1 cellular context compared by ENCODE assay signal in genomic region chr4:89110986-89111832, GRCh38.
A peak's percentile ranks its signal among the peaks of the same experiment; 100 is the strongest.
TF ChIP-seq lines count a peak whose summit lies in the region.

Gene TIGD2, plus strand, starts transcription at chr4:89111533. Its CDS starts 1,442 bp downstream, at chr4:89112975.

TF ChIP-seq in K562, 482 proteins besides CTCF, POLR2A, EP300 and RAD21 (continued from another document and continues in another):
- TF ChIP-seq GTF2B (IDR thresholded peaks at IDR 0.05; ENCODE audit: extremely low read depth, insufficient read length) = no peak
- TF ChIP-seq POLR3A (IDR thresholded peaks at IDR 0.05; ENCODE audit: borderline replicate concordance, extremely low read depth, insufficient read depth, insufficient read length) = no peak
- TF ChIP-seq YY1 (IDR thresholded peaks at IDR 0.05; ENCODE audit: borderline replicate concordance in 1 of 3, control insufficient read depth in 1 of 3, extremely low read depth in 1 of 3, insufficient read depth in 3 of 3, insufficient read length in 1 of 3, insufficient replicate concordance in 2 of 3, low read depth in 1 of 3, low read length in 2 of 3) = peak in 2 of 3 experiments; percentile 16 to 43
- peak; percentile 72; the same call in 1 of the 2 replicates for TF ChIP-seq ETV1 (tag; conservative IDR thresholded peaks at IDR 0.05; ENCODE audit: low read depth)
- TF ChIP-seq RCOR1 (IDR thresholded peaks at IDR 0.05; ENCODE audit: borderline replicate concordance in 1 of 2, low read depth in 2 of 2, low read length in 2 of 2) = 0 out of 4 replicates have a peak, but pooled peaks of 1 of the 2 experiments have one; percentile 33
- TF ChIP-seq HDAC6 (IDR thresholded peaks at IDR 0.05; ENCODE audit: low read depth, low read length) = no peak
- no peak for TF ChIP-seq ZHX1 (conservative IDR thresholded peaks at IDR 0.05; ENCODE audit: low read length)
- TF ChIP-seq PTBP1 (IDR thresholded peaks at IDR 0.05; ENCODE audit: low read depth, low read length) = no peak
- no peak for TF ChIP-seq TCFL5 (CRISPR knock-in tag; conservative IDR thresholded peaks at IDR 0.05)
- no peak for TF ChIP-seq PPARD (CRISPR knock-in tag; IDR thresholded peaks at IDR 0.05)
- TF ChIP-seq CHD1 (IDR thresholded peaks at IDR 0.05; ENCODE audit: low read length) = no peak
- TF ChIP-seq ZNF589 (CRISPR knock-in tag; IDR thresholded peaks at IDR 0.05; ENCODE audit: low read depth) = no peak
- TF ChIP-seq IRF2 (CRISPR knock-in tag; IDR thresholded peaks at IDR 0.05) = no peak
- TF ChIP-seq ZNF436 (CRISPR knock-in tag; IDR thresholded peaks at IDR 0.05) = no peak
- TF ChIP-seq E2F4 (CRISPR knock-in tag; IDR thresholded peaks at IDR 0.05; ENCODE audit: low read depth) = no peak
- TF ChIP-seq CBFB (CRISPR knock-in tag; IDR thresholded peaks at IDR 0.05) = no peak; the same call in 1 of the 2 replicates
- TF ChIP-seq GTF3C2 (IDR thresholded peaks at IDR 0.05; ENCODE audit: borderline replicate concordance, extremely low read depth, insufficient read length) = no peak
- TF ChIP-seq SNAPC5 (CRISPR knock-in tag; IDR thresholded peaks at IDR 0.05) = no peak
- TF ChIP-seq DIDO1 (tag; IDR thresholded peaks at IDR 0.05; ENCODE audit: low read depth) = 0 out of 2 replicates have a peak, but pooled peaks have one; percentile 17
- no peak for TF ChIP-seq THRAP3 (IDR thresholded peaks at IDR 0.05; ENCODE audit: borderline replicate concordance)
- TF ChIP-seq KDM4B (IDR thresholded peaks at IDR 0.05; ENCODE audit: borderline replicate concordance in 2 of 2, low read depth in 1 of 2) = no peak
- no peak for TF ChIP-seq TBL1XR1 (IDR thresholded peaks at IDR 0.05; ENCODE audit: low read length in 2 of 2)
- peak; percentile 91 for TF ChIP-seq SUPT5H (IDR thresholded peaks at IDR 0.05)
- TF ChIP-seq ZNF407 (IDR thresholded peaks at IDR 0.05; ENCODE audit: low read depth) = no peak
- TF ChIP-seq RAD51 (IDR thresholded peaks at IDR 0.05; ENCODE audit: borderline replicate concordance, low read depth) = peak; percentile 33; the same call in 1 of the 2 replicates
- TF ChIP-seq SNIP1 (IDR thresholded peaks at IDR 0.05; ENCODE audit: low read depth) = no peak
- no peak for TF ChIP-seq GABPB2 (CRISPR knock-in tag; conservative IDR thresholded peaks at IDR 0.05)
- TF ChIP-seq ZFP1 (CRISPR knock-in tag; IDR thresholded peaks at IDR 0.05) = no peak
- no peak for TF ChIP-seq HOMEZ (CRISPR knock-in tag; IDR thresholded peaks at IDR 0.05)
- TF ChIP-seq FOXK1 (CRISPR knock-in tag; IDR thresholded peaks at IDR 0.05; ENCODE audit: borderline replicate concordance) = 0 out of 2 replicates have a peak, but pooled peaks have one; percentile 50
- TF ChIP-seq ZNF507 (tag; conservative IDR thresholded peaks at IDR 0.05) = no peak
- TF ChIP-seq BCL6 (CRISPR knock-in tag; IDR thresholded peaks at IDR 0.05) = no peak
- peak; percentile 58; the same call in 1 of the 2 replicates for TF ChIP-seq LEF1 (IDR thresholded peaks at IDR 0.05)
- no peak for TF ChIP-seq HNRNPH1 (optimal IDR thresholded peaks at IDR 0.05; ENCODE audit: low read depth, low read length)
- no peak for TF ChIP-seq ILK (tag; IDR thresholded peaks at IDR 0.05; ENCODE audit: borderline replicate concordance, low read depth)
- TF ChIP-seq XRCC3 (IDR thresholded peaks at IDR 0.05) = no peak
- no peak for TF ChIP-seq JUNB (CRISPR knock-in tag; conservative IDR thresholded peaks at IDR 0.05)
- no peak for TF ChIP-seq ZBTB26 (CRISPR knock-in tag; IDR thresholded peaks at IDR 0.05)
- peak; percentile 75 for TF ChIP-seq RBBP5 (IDR thresholded peaks at IDR 0.05; ENCODE audit: borderline replicate concordance, insufficient read depth, low read length, poor library complexity, severe bottlenecking)
- TF ChIP-seq ATF6 (CRISPR knock-in tag; IDR thresholded peaks at IDR 0.05) = 0 out of 2 replicates have a peak, but pooled peaks have one; percentile 52
- TF ChIP-seq L3MBTL2 (IDR thresholded peaks at IDR 0.05) = peak; percentile 99
- no peak for TF ChIP-seq HMG20A (CRISPR knock-in tag; conservative IDR thresholded peaks at IDR 0.05)
